ENCODE assay signal across 20 cellular contexts in genomic region chr1:112542206-112542973, GRCh38. TPM values are rescaled to one million over a fixed set of nuclear protein-coding genes. Genes with fewer than 3 reads are reported as not detected.
DNase-seq lines count a peak whose midpoint lies in the region; ATAC-seq, FAIRE-seq and TF ChIP-seq lines count a peak whose summit lies in the region.
"Had no signal": no experiment of that assay in that cellular context is flagged by ENCODE, and none has a peak within 500 bp of the region (broad histone marks: within the 10 kb centered on the region; RNA-seq: fewer than 3 reads in every experiment).

No MANE protein-coding gene starts in this region.

- H3K27ac Mint-ChIP-seq in HFFc6 (peak overlapping the region; percentile 63), astrocyte (ENCODE audit: unreplicated experiment) (peak overlapping the region; percentile 66), neural progenitor cell (peak overlapping the region; percentile 93)
- no peak overlapping the region for H3K27ac Mint-ChIP-seq in naive thymus-derived CD8-positive, alpha-beta T cell
- H3K27ac Mint-ChIP-seq: GM23338, IgD-negative memory B cell had no signal

- H3K9me3 ChIP-seq in A549 (no peaks in the 10 kb centered on the region), astrocyte (ENCODE audit: insufficient read depth, low read depth, low read length) (no peaks in the 10 kb centered on the region), neural progenitor cell (ENCODE audit: low read depth) (no peaks in the 10 kb centered on the region)
- H3K9me3 ChIP-seq: BE2C, HAP-1 had no signal

- CTCF ChIA-PET in A549 (lab: Yijun Ruan, JAX) = interaction anchor here (1.0 to 2.2 kb wide), 2 partner anchors 41 to 151 kb away, joined by 3 to 13 read pairs; no protein-coding TSS in a partner anchor

- H3K79me2 ChIP-seq in astrocyte (ENCODE audit: insufficient read depth, low read length) (no peaks in the 10 kb centered on the region), neural progenitor cell (ENCODE audit: low read depth) (no peaks in the 10 kb centered on the region)

- H3K27me3 Mint-ChIP-seq in HFFc6 (ENCODE audit: insufficient read depth) (no peaks in the 10 kb centered on the region), astrocyte (ENCODE audit: low read depth, unreplicated experiment) (no peaks in the 10 kb centered on the region), neural progenitor cell (ENCODE audit: insufficient read depth, low read depth) (peaks cover 2% of the 10 kb centered on the region)
- H3K27me3 Mint-ChIP-seq in naive thymus-derived CD8-positive, alpha-beta T cell = no peaks in the 10 kb centered on the region
- H3K27me3 Mint-ChIP-seq: IgD-negative memory B cell had no signal

- H3K4me2 ChIP-seq in A549 (no peak overlapping the region), astrocyte (ENCODE audit: low read length) (no peak overlapping the region), neural progenitor cell (no peak overlapping the region)
- H3K4me2 ChIP-seq: GM23338 had no signal

- no peak for TF ChIP-seq CTCF in A549 (IDR thresholded peaks at IDR 0.05)
- TF ChIP-seq CTCF in HFFc6 (IDR thresholded peaks at IDR 0.05) = no peak
- TF ChIP-seq CTCF in astrocyte (IDR thresholded peaks at IDR 0.05; ENCODE audit: insufficient read depth, low read depth, low read length) = no peak
- TF ChIP-seq CTCF in neural progenitor cell (IDR thresholded peaks at IDR 0.05) = no peak
- TF ChIP-seq CTCF in omental fat pad (IDR thresholded peaks at IDR 0.05) = no peak

- TF ChIP-seq RAD21 in A549 (conservative IDR thresholded peaks at IDR 0.05 in 1 of 2, IDR thresholded peaks at IDR 0.05 in 1 of 2) = no peak

- intact Hi-C loops in left cardiac atrium (cut with DNase I) = no loop called here

- H3K9ac ChIP-seq in astrocyte (ENCODE audit: low read length) (no peak overlapping the region), neural progenitor cell (no peak overlapping the region)

- no peaks in the 10 kb centered on the region for H3F3A ChIP-seq in neural progenitor cell (ENCODE audit: low read depth)

- H3K36me3 ChIP-seq in astrocyte (ENCODE audit: insufficient read depth, low read length) = peaks cover 7% of the 10 kb centered on the region
- no peaks in the 10 kb centered on the region for H3K36me3 ChIP-seq in neural progenitor cell

- H3K36me3 Mint-ChIP-seq in HFFc6 (ENCODE audit: low read depth) (peaks cover 25% of the 10 kb centered on the region), astrocyte (ENCODE audit: low read depth, unreplicated experiment) (peaks cover 3% of the 10 kb centered on the region), neural progenitor cell (peaks cover 19% of the 10 kb centered on the region)
- H3K36me3 Mint-ChIP-seq in naive thymus-derived CD8-positive, alpha-beta T cell = peaks cover 5 to 49% (median 7%) of the 10 kb centered on the region in 3 donors

- DNase-seq in A549 (ENCODE audit: low read depth in 1 of 2, low spot score in 1 of 2) = no peak
- no peak for DNase-seq in HFFc6
- DNase-seq in astrocyte (ENCODE audit: low read depth) = no peak
- DNase-seq in neural progenitor cell (ENCODE audit: low spot score) = no peak
- no peak for DNase-seq in naive thymus-derived CD8-positive, alpha-beta T cell
- no peak for DNase-seq in left cardiac atrium
- DNase-seq in NCI-H1694 treated with DMSO at 0.1 percent for 48 hours (lab: John Stamatoyannopoulos, UW) = no peak
- DNase-seq in omental fat pad (ENCODE audit: low spot score) = no peak
- DNase-seq: BE2C, NCI-H1105, NCI-H146, NCI-H2081 treated with DMSO at 0.1 percent for 48 hours, NCI-H2171 treated with DMSO at 0.1 percent for 48 hours, NCI-H446, NCI-H526, Right ventricle myocardium superior had no signal

- TF ChIP-seq EP300 in A549 (IDR thresholded peaks at IDR 0.05) = no peak

- no peaks in the 10 kb centered on the region for H4K20me1 ChIP-seq in astrocyte (ENCODE audit: insufficient read depth, low read length)
- H4K20me1 ChIP-seq in neural progenitor cell (ENCODE audit: low read depth) = no peaks in the 10 kb centered on the region

- ATAC-seq in A549 (no peak), left cardiac atrium (no peak), omental fat pad (ENCODE audit: low FRiP score) (no peak)
- no peak for ATAC-seq in naive thymus-derived CD8-positive, alpha-beta T cell
- ATAC-seq: GM23338 had no signal

- no peak for TF ChIP-seq POLR2A in A549 (IDR thresholded peaks at IDR 0.05; ENCODE audit: low read length)

- H3K4me3 ChIP-seq in A549 (no peak overlapping the region), astrocyte (ENCODE audit: insufficient read depth, low read depth, low read length) (no peak overlapping the region), neural progenitor cell (no peak overlapping the region)
- H3K4me3 ChIP-seq: GM23338, HAP-1 had no signal

- H3K27me3 ChIP-seq in astrocyte (ENCODE audit: insufficient read depth, low read length) (no peaks in the 10 kb centered on the region), neural progenitor cell (no peaks in the 10 kb centered on the region)
- H3K27me3 ChIP-seq: BE2C had no signal

- H3K4me3 Mint-ChIP-seq in HFFc6 (no peak overlapping the region), astrocyte (ENCODE audit: unreplicated experiment) (no peak overlapping the region), neural progenitor cell (no peak overlapping the region)
- H3K4me3 Mint-ChIP-seq in naive thymus-derived CD8-positive, alpha-beta T cell = no peak overlapping the region
- H3K4me3 Mint-ChIP-seq: GM23338, IgD-negative memory B cell had no signal

- H3K27ac ChIP-seq in A549 = peak overlapping the region; percentile 82 to 87; a peak in 4 of 6 replicates
- H3K27ac ChIP-seq in astrocyte (ENCODE audit: low read depth, low read length) = no peak overlapping the region
- no peak overlapping the region for H3K27ac ChIP-seq in neural progenitor cell
- H3K27ac ChIP-seq: 22Rv1 had no signal

- H3K4me1 Mint-ChIP-seq in HFFc6 (ENCODE audit: low read depth) (peaks cover 69% of the 10 kb centered on the region), astrocyte (ENCODE audit: low read depth, unreplicated experiment) (peaks cover 38% of the 10 kb centered on the region), neural progenitor cell (peaks cover 25% of the 10 kb centered on the region)
- H3K4me1 Mint-ChIP-seq in naive thymus-derived CD8-positive, alpha-beta T cell = no peaks in the 10 kb centered on the region
- H3K4me1 Mint-ChIP-seq: GM23338, IgD-negative memory B cell had no signal

- 92% methylated on average over 9 of the region's 9 CpGs for WGBS in A549 (ENCODE audit: missing lambda C conversion rate)

- H3K4me1 ChIP-seq in A549 (peaks cover 29% of the 10 kb centered on the region), astrocyte (ENCODE audit: insufficient read depth, low read length) (peaks cover 31% of the 10 kb centered on the region), neural progenitor cell (no peaks in the 10 kb centered on the region)
- H3K4me1 ChIP-seq: BE2C, HAP-1 had no signal

- POLR2A ChIA-PET in A549 (lab: Yijun Ruan, JAX) = interaction anchor here (1.1 kb wide), 1 partner anchor 11 kb away, joined by 3 read pairs; no protein-coding TSS in a partner anchor
- POLR2A ChIA-PET in naive thymus-derived CD8-positive, alpha-beta T cell (lab: Charles Lee) = no interaction called here

- no peaks in the 10 kb centered on the region for H3K9me3 Mint-ChIP-seq in HFFc6
- no peaks in the 10 kb centered on the region for H3K9me3 Mint-ChIP-seq in astrocyte (ENCODE audit: unreplicated experiment)
- H3K9me3 Mint-ChIP-seq in neural progenitor cell = no peaks in the 10 kb centered on the region
- no peaks in the 10 kb centered on the region for H3K9me3 Mint-ChIP-seq in naive thymus-derived CD8-positive, alpha-beta T cell
- H3K9me3 Mint-ChIP-seq: GM23338, IgD-negative memory B cell had no signal

- no peak overlapping the region for H2AFZ ChIP-seq in astrocyte (ENCODE audit: low read depth, low read length)
- no peak overlapping the region for H2AFZ ChIP-seq in neural progenitor cell (replicated peaks)
- H2AFZ ChIP-seq: GM23338 had no signal

- FAIRE-seq in A549 (lab: Jason Lieb, UNC) (no peak), astrocyte (lab: Jason Lieb, UNC) (no peak)

TF ChIP-seq in A549, 52 proteins besides CTCF, POLR2A, EP300 and RAD21:
- no peak for TF ChIP-seq TFCP2L1 (CRISPR knock-in tag; IDR thresholded peaks at IDR 0.05)
- TF ChIP-seq ZC3H11A (IDR thresholded peaks at IDR 0.05) = peak; percentile 78

RNA-seq across cellular contexts. Expression of gene WNT2B, which starts 33.6 kb away (rescaled TPM):
- 0.26 and 0.37 TPM in 2 replicates for polyA plus RNA-seq in A549 (2011; rRNA removed)
- 0.13 TPM in 2 replicates for polyA plus RNA-seq in A549 (2012; cell fraction: cytosol; rRNA removed)
- polyA plus RNA-seq in A549 (2012; cell fraction: nucleus; rRNA removed) = 0.40 and 0.43 TPM in 2 replicates
- polyA plus RNA-seq in A549 (2017; fragmentation: RNase III; extraction: RNeasy Plus Mini Kit Qiagen cat#74134 plus additional on column Dnase treatment) = 0.21 to 0.32 TPM (median 0.28 TPM) in 3 replicates
- 0.54 and 0.58 TPM in 2 replicates for polyA minus RNA-seq in A549 (2011; rRNA and poly(A)+ RNA removed)
- 1 to 10 TPM; 1.9 to 3.8 (median 3.5) TPM for total RNA-seq in HFFc6 (2021; fragmentation: NEBNext Ultra II Directional; extraction: Animal tissue kit (Norgen Biotek cat#: 25700))
- 18.0 and 18.5 TPM in 2 replicates for total RNA-seq in astrocyte
- 1.6 and 2.9 TPM in 2 replicates for total RNA-seq in neural progenitor cell (ENCODE audit: low replicate concordance)
- under 1 TPM; 0.21 to 0.33 TPM for total RNA-seq in naive thymus-derived CD8-positive, alpha-beta T cell
- polyA plus RNA-seq in naive thymus-derived CD8-positive, alpha-beta T cell = under 1 TPM in 1 of 3 donors, not detected in 2; 0.06 TPM
- total RNA-seq in left cardiac atrium = 1 to 10 TPM; 4.0 to 4.7 TPM
- total RNA-seq in omental fat pad = 10 to 100 TPM in 3 of 4 donors, 1 to 10 TPM in 1; 5.0 to 14.3 (median 11.9) TPM

Comparison
In these comparisons a context has a peak if more than half of its experiments do, and no peak if none do; other contexts are left out.
1. H3K27ac ChIP-seq: peak in A549 (2 of 2); none in astrocyte (single experiment) and neural progenitor cell (single experiment).
2. H3K27ac Mint-ChIP-seq: peak in HFFc6 (single experiment), astrocyte (single experiment) and neural progenitor cell (single experiment); none in naive thymus-derived CD8-positive, alpha-beta T cell (0 of 10).